Comparison of ENCODE assay signal across 28 cellular contexts in genomic region chr18:1090758-1091157, GRCh38.
DNase-seq lines count a peak whose midpoint lies in the region; ATAC-seq lines count a peak whose summit lies in the region.
"Had no signal": no experiment of that assay in that cellular context is flagged by ENCODE, and none has a peak within 500 bp of the region (broad histone marks: within the 10 kb centered on the region; RNA-seq: fewer than 3 reads in every experiment).

No MANE protein-coding gene starts in this region.

- H3K4me3 ChIP-seq in HUES64 (ENCODE audit: low read length) (no peak overlapping the region), NT2/D1 (ENCODE audit: insufficient read length, low read depth) (no peak overlapping the region), iPS-20b (ENCODE audit: low read length) (peak overlapping the region; percentile 43; the same call in 1 of the 2 replicates)
- H3K4me3 ChIP-seq: GM23248, PC-9, SJSA1 had no signal

- H3K27ac ChIP-seq in HUES64 (ENCODE audit: low read depth, low read length) (peak overlapping the region; percentile 84; the same call in 1 of the 2 replicates), iPS-20b (ENCODE audit: low read length) (peak overlapping the region; percentile 14)
- H3K27ac ChIP-seq: GM23248, PC-9, SJSA1 had no signal

- H3K4me1 ChIP-seq in HUES64 (ENCODE audit: insufficient read depth, low read length) (peaks cover 34% of the 10 kb centered on the region), NT2/D1 (ENCODE audit: insufficient read depth, insufficient read length) (no peaks in the 10 kb centered on the region), iPS-20b (ENCODE audit: insufficient read depth, low read length) (peaks cover 18% of the 10 kb centered on the region)
- H3K4me1 ChIP-seq: BE2C, SJSA1 had no signal

- 53% methylated on average over 1 of the region's 1 CpG for WGBS in HUES64

- H3K9me3 ChIP-seq in HUES64 (ENCODE audit: insufficient read depth, low read depth, low read length) (peaks cover 11% of the 10 kb centered on the region; the same call in 1 of the 2 replicates), NT2/D1 (ENCODE audit: insufficient read depth, low read length) (peaks cover 5% of the 10 kb centered on the region; the same call in 1 of the 2 replicates), iPS-20b (ENCODE audit: insufficient read depth, low read depth, low read length) (peaks cover 13% of the 10 kb centered on the region)
- H3K9me3 ChIP-seq: BE2C, SJSA1 had no signal

- no peak for ATAC-seq in GM21825 (IDR thresholded peaks at IDR 0.05; ENCODE audit: unreplicated experiment)
- ATAC-seq: Right ventricle myocardium inferior had no signal

- DNase-seq in COR-L47 (lab: John Stamatoyannopoulos, UW) (peak; percentile 71), NT2/D1 (ENCODE audit: low read depth, low spot score) (peak; percentile 20), NCI-H510A (lab: John Stamatoyannopoulos, UW) (no peak), SHP77 (lab: John Stamatoyannopoulos, UW) (no peak)
- DNase-seq: 8988T; ACHN; BE2C; Calu3; CD8-positive, alpha-beta memory T cell; DMS79 treated with DMSO at 0.1 percent for 48 hours; GM23248; HCEC 1CT; KBM-7; MV-4-11; NCI-H1105; NCI-H1436 treated with DMSO at 0.1 percent for 48 hours; NCI-H2029 treated with DMSO at 0.1 percent for 48 hours; NCI-H2171; NCI-H226; NCI-H510A treated with DMSO at 0.1 percent for 48 hours; NCI-H82; NK-92 treated with Interleukin-12 subunit alpha and Interleukin-12 subunit beta, amount 100 ng/mL, for 24 hours; PC-9 had no signal

- H3K9ac ChIP-seq in HUES64 (ENCODE audit: low read depth, low read length) (no peak overlapping the region), NT2/D1 (ENCODE audit: insufficient read length, low read depth) (no peak overlapping the region), iPS-20b (ENCODE audit: low read depth, low read length) (no peak overlapping the region)
- H3K9ac ChIP-seq: GM23248 had no signal

- H3K27me3 ChIP-seq in HUES64 (ENCODE audit: insufficient read depth, low read length) (no peaks in the 10 kb centered on the region), NT2/D1 (ENCODE audit: insufficient read depth, insufficient read length) (no peaks in the 10 kb centered on the region), iPS-20b (ENCODE audit: insufficient read depth, low read length) (no peaks in the 10 kb centered on the region)
- H3K27me3 ChIP-seq: BE2C, SJSA1 had no signal

- H3K36me3 ChIP-seq in HUES64 (ENCODE audit: insufficient read depth, low read length): no peaks in the 10 kb centered on the region
- no peaks in the 10 kb centered on the region for H3K36me3 ChIP-seq in NT2/D1 (ENCODE audit: insufficient read depth, insufficient read length, low read length)
- H3K36me3 ChIP-seq in iPS-20b (ENCODE audit: insufficient read depth, low read depth, low read length): no peaks in the 10 kb centered on the region
- H3K36me3 ChIP-seq: BE2C, SJSA1 had no signal

Comparison
In these comparisons a context has a peak if more than half of its experiments do, and no peak if none do; other contexts are left out.
1. DNase-seq: peak in COR-L47 (single experiment) and NT2/D1 (single experiment); none in NCI-H510A (single experiment) and SHP77 (0 of 2).